20 cellular contexts compared by ENCODE assay signal in genomic region chr15:69725210-69725609, GRCh38.
DNase-seq lines count a peak whose midpoint lies in the region; ATAC-seq and TF ChIP-seq lines count a peak whose summit lies in the region.
"Had no signal": no experiment of that assay in that cellular context is flagged by ENCODE, and none has a peak within 500 bp of the region (broad histone marks: within the 10 kb centered on the region; RNA-seq: fewer than 3 reads in every experiment).

No MANE protein-coding gene starts in this region.

- DNase-seq in activated CD4-positive, alpha-beta T cell treated with anti-CD3 and anti-CD28 coated beads for 48 hours: peak; percentile 31
- DNase-seq in activated CD4-positive, alpha-beta T cell treated with anti-CD3 and anti-CD28 coated beads, Interleukin-2, amount 50 U/mL, for 48 hours: no peak
- peak; percentile 28 for DNase-seq in stimulated activated CD4-positive, alpha-beta T cell treated with anti-CD3 and anti-CD28 coated beads, Interleukin-15, amount 100 ng/mL, for 24 hours
- DNase-seq in stimulated activated CD4-positive, alpha-beta T cell treated with anti-CD3 and anti-CD28 coated beads, Interleukin-4, amount 100 ng/mL, for 4 hours: no peak
- DNase-seq in glutamatergic neuron: no peak
- no peak for DNase-seq in activated effector memory CD4-positive, alpha-beta T cell treated with Interleukin-2 at 50 U/mL for 16 hours
- no peak for DNase-seq in WTC11 (ENCODE audit: low spot score)
- DNase-seq: 8988T; BE2C; CD8-positive, alpha-beta T cell; DMS79; H7; IMR-90; Karpas-422; MM.1S; NCI-H187; NCI-H446; NCI-H69; NK-92 treated with Interleukin-12 subunit alpha and Interleukin-12 subunit beta, amount 100 ng/mL, for 24 hours had no signal

- H3K9me3 Mint-ChIP-seq in glutamatergic neuron (ENCODE audit: unreplicated experiment) (no peaks in the 10 kb centered on the region), WTC11 (peaks cover 10% of the 10 kb centered on the region)
- H3K9me3 Mint-ChIP-seq: CD8-positive, alpha-beta T cell had no signal

- H3K36me3 Mint-ChIP-seq in glutamatergic neuron (ENCODE audit: unreplicated experiment) (no peaks in the 10 kb centered on the region), WTC11 (no peaks in the 10 kb centered on the region)
- H3K36me3 Mint-ChIP-seq: CD8-positive, alpha-beta T cell had no signal

- H3K4me3 Mint-ChIP-seq in glutamatergic neuron (ENCODE audit: unreplicated experiment): no peak overlapping the region
- H3K4me3 Mint-ChIP-seq in WTC11: no peak overlapping the region
- H3K4me3 Mint-ChIP-seq: CD8-positive, alpha-beta T cell had no signal

- POLR2A ChIA-PET in WTC11 (lab: Charles Lee): no interaction called here

- H3K27ac Mint-ChIP-seq in glutamatergic neuron (ENCODE audit: unreplicated experiment) (peak overlapping the region; percentile 7), WTC11 (no peak overlapping the region)
- H3K27ac Mint-ChIP-seq: CD8-positive, alpha-beta T cell had no signal

- TF ChIP-seq CTCF in glutamatergic neuron (IDR thresholded peaks at IDR 0.05; ENCODE audit: partially characterized antibody, unreplicated experiment) (no peak), WTC11 (IDR thresholded peaks at IDR 0.05) (no peak)

- peaks cover 3% of the 10 kb centered on the region for H3K27me3 Mint-ChIP-seq in glutamatergic neuron (ENCODE audit: unreplicated experiment)
- peaks cover 10% of the 10 kb centered on the region for H3K27me3 Mint-ChIP-seq in WTC11 (ENCODE audit: low read depth)

- CTCF ChIA-PET in WTC11 (lab: Charles Lee): interaction anchor here (1.1 to 2.2 kb wide), 2 partner anchors 247 to 263 kb away, joined by 4 to 5 read pairs; no protein-coding TSS in a partner anchor

- ATAC-seq in HG03469 (IDR thresholded peaks at IDR 0.05; ENCODE audit: unreplicated experiment): no peak
- ATAC-seq in WTC11: no peak
- ATAC-seq: CD8-positive, alpha-beta T cell had no signal

- peaks cover 2% of the 10 kb centered on the region for H3K4me1 Mint-ChIP-seq in glutamatergic neuron (ENCODE audit: low read depth, unreplicated experiment)
- H3K4me1 Mint-ChIP-seq in WTC11: peaks cover 31% of the 10 kb centered on the region

TF ChIP-seq in WTC11, 78 proteins besides CTCF, POLR2A, EP300 and RAD21:
- TF ChIP-seq TEAD1 (CRISPR knock-in tag; IDR thresholded peaks at IDR 0.05): no peak
- no peak for TF ChIP-seq ZSCAN18 (CRISPR knock-in tag; IDR thresholded peaks at IDR 0.05)
- TF ChIP-seq JAZF1 (CRISPR knock-in tag; IDR thresholded peaks at IDR 0.05): no peak
- TF ChIP-seq ZNF219 (CRISPR knock-in tag; IDR thresholded peaks at IDR 0.05; ENCODE audit: borderline replicate concordance): no peak
- TF ChIP-seq ERG (CRISPR knock-in tag; IDR thresholded peaks at IDR 0.05): no peak

Comparison
In these comparisons a context has a peak if more than half of its experiments do, and no peak if none do; other contexts are left out.
1. DNase-seq: peak in activated CD4-positive, alpha-beta T cell treated with anti-CD3 and anti-CD28 coated beads for 48 hours (single experiment) and stimulated activated CD4-positive, alpha-beta T cell treated with anti-CD3 and anti-CD28 coated beads, Interleukin-15, amount 100 ng/mL, for 24 hours (single experiment); none in activated CD4-positive, alpha-beta T cell treated with anti-CD3 and anti-CD28 coated beads, Interleukin-2, amount 50 U/mL, for 48 hours (0 of 2), stimulated activated CD4-positive, alpha-beta T cell treated with anti-CD3 and anti-CD28 coated beads, Interleukin-4, amount 100 ng/mL, for 4 hours (0 of 2), glutamatergic neuron (single experiment), activated effector memory CD4-positive, alpha-beta T cell treated with Interleukin-2 at 50 U/mL for 16 hours (single experiment) and WTC11 (single experiment).